ENCODE assay signal across 23 cellular contexts in the genomic region with DNA sequence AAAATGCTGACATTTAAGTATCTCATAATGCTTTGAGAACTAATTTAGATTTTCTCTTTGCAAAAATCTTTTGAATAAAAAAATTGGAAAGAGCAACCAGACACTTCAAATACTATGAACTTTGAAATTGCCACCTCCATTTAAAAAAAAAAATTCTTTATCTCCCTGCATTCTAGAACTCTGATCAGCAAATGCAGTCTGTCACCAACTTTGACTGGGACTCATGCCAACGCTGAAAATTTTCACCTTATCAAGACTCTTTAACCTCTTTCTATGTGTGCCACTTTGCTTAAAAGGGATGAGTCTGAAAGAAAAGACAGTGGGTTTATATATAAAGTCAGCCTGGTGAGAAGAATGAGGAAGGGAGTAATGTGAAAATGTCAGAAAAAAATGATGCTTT.
"Had no signal": no experiment of that assay in that cellular context is flagged by ENCODE, and none has a peak within 500 bp of the region (broad histone marks: within the 10 kb centered on the region; RNA-seq: fewer than 3 reads in every experiment).

No MANE protein-coding gene starts in this region.

- H3K9me3 ChIP-seq: adrenal gland had no signal

- H3K27ac ChIP-seq: adrenal gland, KMS-11, PC-9 had no signal

- H3K36me3 Mint-ChIP-seq: activated naive CD8-positive, alpha-beta T cell treated with anti-CD3 and anti-CD28 coated beads, Interleukin-2, amount 10 ng/mL, durations not matched to agents 7 days and 5 days; T-cell; WTC11 had no signal

- H3K4me1 Mint-ChIP-seq: activated naive CD8-positive, alpha-beta T cell treated with anti-CD3 and anti-CD28 coated beads, Interleukin-2, amount 10 ng/mL, durations not matched to agents 7 days and 5 days; T-cell; WTC11 had no signal

- H2AFZ ChIP-seq: PC-9 had no signal

- DNase-seq: activated CD4-positive, alpha-beta T cell treated with anti-CD3 and anti-CD28 coated beads for 48 hours; activated CD4-positive, alpha-beta T cell treated with anti-CD3 and anti-CD28 coated beads, Interleukin-2, amount 50 U/mL, for 4 hours; activated CD4-positive, CD25-positive, alpha-beta regulatory T cell treated with anti-CD3 and anti-CD28 coated beads, Interleukin-2, amount 50 U/mL, for 72 hours; activated CD8-positive, alpha-beta memory T cell treated with anti-CD3 and anti-CD28 coated beads, Interleukin-2, amount 50 U/mL, for 48 hours; activated CD8-positive, alpha-beta T cell treated with anti-CD3 and anti-CD28 coated beads, Interleukin-2, amount 10 ng/mL, durations not matched to agents 7 days and 5 days; activated naive CD4-positive, alpha-beta T cell treated with anti-CD3 and anti-CD28 coated beads, Interleukin-2, amount 50 U/mL, for 16 hours; activated naive CD8-positive, alpha-beta T cell treated with anti-CD3 and anti-CD28 coated beads, Interleukin-2, amount 10 ng/mL, durations not matched to agents 7 days and 5 days; activated T-cell treated with anti-CD3 and anti-CD28 coated beads, Interleukin-2, amount 50 U/mL, for 1 hour; adrenal gland; anterior cingulate cortex; central memory CD4-positive, alpha-beta T cell; NCI-H1092; NCI-H1417; NCI-H1930; NCI-H510A treated with DMSO at 0.1 percent for 48 hours; NCI-H69; PC-9; SHP77 treated with DMSO at 0.1 percent for 48 hours; T-cell; T-helper 2 cell; T1000 had no signal

- H3K27me3 ChIP-seq: adrenal gland had no signal

- H3K36me3 ChIP-seq: adrenal gland had no signal

- H3K9ac ChIP-seq: KMS-11 had no signal

- H3K4me3 Mint-ChIP-seq: activated CD8-positive, alpha-beta T cell treated with anti-CD3 and anti-CD28 coated beads, Interleukin-2, amount 10 ng/mL, durations not matched to agents 7 days and 5 days; activated naive CD8-positive, alpha-beta T cell treated with anti-CD3 and anti-CD28 coated beads, Interleukin-2, amount 10 ng/mL, durations not matched to agents 7 days and 5 days; T-cell; WTC11 had no signal

- H3K4me2 ChIP-seq: KMS-11, PC-9 had no signal

- H3K4me1 ChIP-seq: adrenal gland had no signal

- ATAC-seq: activated CD8-positive, alpha-beta T cell treated with anti-CD3 and anti-CD28 coated beads, Interleukin-2, amount 10 ng/mL, durations not matched to agents 7 days and 5 days; T-cell; WTC11 had no signal

- H3K4me3 ChIP-seq: adrenal gland, PC-9 had no signal

- H3K27me3 Mint-ChIP-seq: T-cell had no signal

- H3K27ac Mint-ChIP-seq: activated CD8-positive, alpha-beta T cell treated with anti-CD3 and anti-CD28 coated beads, Interleukin-2, amount 10 ng/mL, durations not matched to agents 7 days and 5 days; activated naive CD8-positive, alpha-beta T cell treated with anti-CD3 and anti-CD28 coated beads, Interleukin-2, amount 10 ng/mL, durations not matched to agents 7 days and 5 days; T-cell; WTC11 had no signal

- H3K9me3 Mint-ChIP-seq: activated naive CD8-positive, alpha-beta T cell treated with anti-CD3 and anti-CD28 coated beads, Interleukin-2, amount 10 ng/mL, durations not matched to agents 7 days and 5 days; WTC11 had no signal
